In genomic region chr9:128863647-128864046, GRCh38 we compare ENCODE assay signal across 8 cellular contexts. TPM values are rescaled to one million over a fixed set of nuclear protein-coding genes. Genes with fewer than 3 reads are reported as not detected.
A peak's percentile ranks its signal among the peaks of the same experiment; 100 is the strongest.
DNase-seq lines count a peak whose midpoint lies in the region; ATAC-seq, FAIRE-seq and TF ChIP-seq lines count a peak whose summit lies in the region.

No MANE protein-coding gene starts in this region.

- H3K4me3 ChIP-seq in foreskin fibroblast (ENCODE audit: low read depth in 1 of 2, low read length in 2 of 2), result no peak overlapping the region
- no peak overlapping the region for H3K4me3 ChIP-seq in pancreas
- H3K4me3 ChIP-seq in upper lobe of right lung, result no peak overlapping the region

- H3K27ac ChIP-seq in pancreas, result no peak overlapping the region
- no peak overlapping the region for H3K27ac ChIP-seq in upper lobe of right lung

- H3K27me3 ChIP-seq in pancreas, result no peaks in the 10 kb centered on the region
- H3K27me3 ChIP-seq in upper lobe of right lung, result no peaks in the 10 kb centered on the region

- H3K4me1 ChIP-seq in pancreas (peaks cover 0 to 13% (median 9%) of the 10 kb centered on the region in 3 donors), upper lobe of right lung (peaks cover 16% of the 10 kb centered on the region)

- FAIRE-seq in pancreas (lab: Jason Lieb, UNC), result no peak

- H3K27me3 Mint-ChIP-seq in activated T-helper 1 cell treated with anti-CD3 and anti-CD28 coated beads, Interleukin-12 subunit alpha, Interleukin-12 subunit beta, Interleukin-2, Interleukin-4 antibody, amounts not matched to agents 30 ng/mL and 10 ng/mL and 1 ng/mL, durations not matched to agents 14 hours and 24 hours and 36 hours (ENCODE audit: insufficient read depth), result no peaks in the 10 kb centered on the region

- peak; percentile 60 for ATAC-seq in HG03135 (IDR thresholded peaks at IDR 0.05; ENCODE audit: unreplicated experiment)
- ATAC-seq in pancreas, result peak; percentile 76 to 91 (median 88)
- ATAC-seq in upper lobe of right lung, result peak; percentile 94

- no peaks in the 10 kb centered on the region for H3K9me3 Mint-ChIP-seq in activated T-helper 1 cell treated with anti-CD3 and anti-CD28 coated beads, Interleukin-12 subunit alpha, Interleukin-12 subunit beta, Interleukin-2, Interleukin-4 antibody, amounts not matched to agents 30 ng/mL and 10 ng/mL and 1 ng/mL, durations not matched to agents 14 hours and 24 hours and 36 hours

- H3K9me3 ChIP-seq in pancreas (no peaks in the 10 kb centered on the region), upper lobe of right lung (no peaks in the 10 kb centered on the region)

- peak; percentile 78 for DNase-seq in ELR (ENCODE audit: low read depth)
- DNase-seq in RPMI8226, result peak; percentile 85
- peak; percentile 77 for DNase-seq in activated T-helper 1 cell treated with anti-CD3 and anti-CD28 coated beads, Interleukin-12 subunit alpha, Interleukin-12 subunit beta, Interleukin-2, Interleukin-4 antibody, amounts not matched to agents 30 ng/mL and 10 ng/mL and 1 ng/mL, durations not matched to agents 14 hours and 24 hours and 36 hours (ENCODE audit: low spot score)
- peak in 1 of 2 donors; percentile 78 for DNase-seq in foreskin fibroblast
- peak; percentile 58 to 95 (median 82) for DNase-seq in pancreas
- peak; percentile 92 for DNase-seq in upper lobe of right lung
- DNase-seq in DMS114 treated with DMSO at 0.1 percent for 48 hours (lab: John Stamatoyannopoulos, UW; ENCODE audit: unreplicated experiment), result no peak

- peaks cover 6% of the 10 kb centered on the region for H3K4me1 Mint-ChIP-seq in activated T-helper 1 cell treated with anti-CD3 and anti-CD28 coated beads, Interleukin-12 subunit alpha, Interleukin-12 subunit beta, Interleukin-2, Interleukin-4 antibody, amounts not matched to agents 30 ng/mL and 10 ng/mL and 1 ng/mL, durations not matched to agents 14 hours and 24 hours and 36 hours (ENCODE audit: low read depth)

- TF ChIP-seq CTCF in foreskin fibroblast (IDR thresholded peaks at IDR 0.05; ENCODE audit: low read depth, low read length) (peak; percentile 76), pancreas (IDR thresholded peaks at IDR 0.05) (peak; percentile 94 to 99 (median 97)), upper lobe of right lung (IDR thresholded peaks at IDR 0.05) (peak; percentile 98)

- H3K4me3 Mint-ChIP-seq in activated T-helper 1 cell treated with anti-CD3 and anti-CD28 coated beads, Interleukin-12 subunit alpha, Interleukin-12 subunit beta, Interleukin-2, Interleukin-4 antibody, amounts not matched to agents 30 ng/mL and 10 ng/mL and 1 ng/mL, durations not matched to agents 14 hours and 24 hours and 36 hours, result no peak overlapping the region

- WGBS in pancreas, 2 donors, result 27 to 31% methylated on average over 9 to 10 of the region's 10 CpGs

- intact Hi-C loops in activated T-helper 1 cell treated with anti-CD3 and anti-CD28 coated beads, Interleukin-12 subunit alpha, Interleukin-12 subunit beta, Interleukin-2, Interleukin-4 antibody, amounts not matched to agents 30 ng/mL and 10 ng/mL and 1 ng/mL, durations not matched to agents 14 hours and 24 hours and 36 hours (cut with micrococcal nuclease), result loop anchor here (1.0 kb wide), 5 partner anchors 11 to 85 kb away; partner anchors contain the start of gene KYAT1
- intact Hi-C loops in pancreas (cut with DNase I), result loop anchor here in 2 of 3 donors (5.0 to 10.0 kb wide), 2 partner anchors 61 to 64 kb away; partner anchors contain the start of gene PHYHD1 (in 1 of the 2)
- intact Hi-C loops in upper lobe of right lung (cut with DNase I), result loop anchor here (5.0 kb wide), 1 partner anchor 64 kb away; no protein-coding TSS in a partner anchor

- no peak overlapping the region for H3K27ac Mint-ChIP-seq in activated T-helper 1 cell treated with anti-CD3 and anti-CD28 coated beads, Interleukin-12 subunit alpha, Interleukin-12 subunit beta, Interleukin-2, Interleukin-4 antibody, amounts not matched to agents 30 ng/mL and 10 ng/mL and 1 ng/mL, durations not matched to agents 14 hours and 24 hours and 36 hours

- no peaks in the 10 kb centered on the region for H3K36me3 Mint-ChIP-seq in activated T-helper 1 cell treated with anti-CD3 and anti-CD28 coated beads, Interleukin-12 subunit alpha, Interleukin-12 subunit beta, Interleukin-2, Interleukin-4 antibody, amounts not matched to agents 30 ng/mL and 10 ng/mL and 1 ng/mL, durations not matched to agents 14 hours and 24 hours and 36 hours (ENCODE audit: low read depth)

- H3K36me3 ChIP-seq in pancreas (no peaks in the 10 kb centered on the region), upper lobe of right lung (no peaks in the 10 kb centered on the region)

RNA-seq across cellular contexts. Expression of gene KYAT1, which starts 18.1 kb away (rescaled TPM):
- total RNA-seq in activated T-helper 1 cell treated with anti-CD3 and anti-CD28 coated beads, Interleukin-12 subunit alpha, Interleukin-12 subunit beta, Interleukin-2, Interleukin-4 antibody, amounts not matched to agents 30 ng/mL and 10 ng/mL and 1 ng/mL, durations not matched to agents 14 hours and 24 hours and 36 hours, result 10.6 and 12.2 TPM in 2 replicates
- 1 to 10 TPM; 1.1 to 2.9 (median 1.5) TPM for total RNA-seq in pancreas
- 1 to 10 TPM; 4.2 to 5.2 TPM for polyA plus RNA-seq in pancreas
- total RNA-seq in upper lobe of right lung, result 6.6 TPM

RNA-seq across cellular contexts. Expression of gene LRRC8A, which starts 18.3 kb away (rescaled TPM):
- 30.1 and 32.9 TPM in 2 replicates for total RNA-seq in activated T-helper 1 cell treated with anti-CD3 and anti-CD28 coated beads, Interleukin-12 subunit alpha, Interleukin-12 subunit beta, Interleukin-2, Interleukin-4 antibody, amounts not matched to agents 30 ng/mL and 10 ng/mL and 1 ng/mL, durations not matched to agents 14 hours and 24 hours and 36 hours
- total RNA-seq in pancreas (10 to 100 TPM in 4 of 6 donors, 1 to 10 TPM in 2; 8.7 to 20.4 (median 10.4) TPM), upper lobe of right lung (68.1 TPM)
- 10 to 100 TPM in 1 of 2 donors, 1 to 10 TPM in 1; 9.2 to 10.1 TPM for polyA plus RNA-seq in pancreas

RNA-seq across cellular contexts. Expression of gene SPOUT1, which starts 34.1 kb away (rescaled TPM):
- 151 and 158 TPM in 2 replicates for total RNA-seq in activated T-helper 1 cell treated with anti-CD3 and anti-CD28 coated beads, Interleukin-12 subunit alpha, Interleukin-12 subunit beta, Interleukin-2, Interleukin-4 antibody, amounts not matched to agents 30 ng/mL and 10 ng/mL and 1 ng/mL, durations not matched to agents 14 hours and 24 hours and 36 hours
- total RNA-seq in pancreas, result 10 to 100 TPM; 14.8 to 28.0 (median 20.6) TPM
- polyA plus RNA-seq in pancreas, result 10 to 100 TPM; 28.8 to 32.8 TPM
- total RNA-seq in upper lobe of right lung, result 45.8 TPM

RNA-seq across cellular contexts. Expression of gene ENDOG, which starts 45.3 kb away (rescaled TPM):
- total RNA-seq in activated T-helper 1 cell treated with anti-CD3 and anti-CD28 coated beads, Interleukin-12 subunit alpha, Interleukin-12 subunit beta, Interleukin-2, Interleukin-4 antibody, amounts not matched to agents 30 ng/mL and 10 ng/mL and 1 ng/mL, durations not matched to agents 14 hours and 24 hours and 36 hours, result 22.1 and 26.2 TPM in 2 replicates
- total RNA-seq in pancreas (10 to 100 TPM; 12.2 to 23.0 (median 14.3) TPM), upper lobe of right lung (18.6 TPM)
- 10 to 100 TPM; 14.0 to 16.0 TPM for polyA plus RNA-seq in pancreas

RNA-seq across cellular contexts. Expression of gene PHYHD1, which starts 57.1 kb away (rescaled TPM):
- total RNA-seq in activated T-helper 1 cell treated with anti-CD3 and anti-CD28 coated beads, Interleukin-12 subunit alpha, Interleukin-12 subunit beta, Interleukin-2, Interleukin-4 antibody, amounts not matched to agents 30 ng/mL and 10 ng/mL and 1 ng/mL, durations not matched to agents 14 hours and 24 hours and 36 hours, result 0.34 and 1.0 TPM in 2 replicates
- 10 to 100 TPM; 20.7 to 48.7 (median 42.2) TPM for total RNA-seq in pancreas
- polyA plus RNA-seq in pancreas, result 10 to 100 TPM; 45.7 to 71.3 TPM
- total RNA-seq in upper lobe of right lung, result 46.5 TPM
